1 cellular context compared by ENCODE assay signal in genomic region chr1:21749859-21750468, GRCh38.
TF ChIP-seq lines count a peak whose summit lies in the region.

No MANE protein-coding gene starts in this region.

TF ChIP-seq in K562, 482 proteins besides CTCF, POLR2A, EP300 and RAD21 (continued from another document and continues in another):
- TF ChIP-seq STAT6 (CRISPR knock-in tag; IDR thresholded peaks at IDR 0.05) (no peak), ZFPM2 (CRISPR knock-in tag; IDR thresholded peaks at IDR 0.05) (no peak), NCOA2 (IDR thresholded peaks at IDR 0.05; ENCODE audit: partially characterized antibody in 2 of 2) (no peak), MECOM (CRISPR knock-in tag; IDR thresholded peaks at IDR 0.05) (peak; percentile 93), ZNF146 (CRISPR knock-in tag; IDR thresholded peaks at IDR 0.05; ENCODE audit: unreplicated experiment) (no peak), ZNF134 (CRISPR knock-in tag; conservative IDR thresholded peaks at IDR 0.05) (no peak), HMGN3 (IDR thresholded peaks at IDR 0.05; ENCODE audit: borderline replicate concordance, extremely low read depth, insufficient read length, low read depth, low read length) (no peak), MEF2D (tag; conservative IDR thresholded peaks at IDR 0.05; ENCODE audit: low read depth) (peak; percentile 90), REST (CRISPR knock-in tag; IDR thresholded peaks at IDR 0.05; ENCODE audit: low read depth) (no peak), ILK (tag; IDR thresholded peaks at IDR 0.05; ENCODE audit: borderline replicate concordance, low read depth) (no peak), CREB3 (tag; conservative IDR thresholded peaks at IDR 0.05; ENCODE audit: low read depth) (no peak), MAFK (IDR thresholded peaks at IDR 0.05; ENCODE audit: low read length) (no peak), GABPB1 (CRISPR knock-in tag; IDR thresholded peaks at IDR 0.05) (no peak), ZNF551 (CRISPR knock-in tag; IDR thresholded peaks at IDR 0.05) (no peak), NFE2L1 (tag; IDR thresholded peaks at IDR 0.05; ENCODE audit: borderline replicate concordance, low read depth) (no peak), ZNF232 (CRISPR knock-in tag; IDR thresholded peaks at IDR 0.05) (no peak), GTF2F1 (IDR thresholded peaks at IDR 0.05; ENCODE audit: low read depth, low read length) (no peak), NFRKB (IDR thresholded peaks at IDR 0.05; ENCODE audit: low read depth) (no peak), POLR3G (IDR thresholded peaks at IDR 0.05; ENCODE audit: extremely low read depth, insufficient read length, insufficient replicate concordance) (no peak), VEZF1 (CRISPR knock-in tag; IDR thresholded peaks at IDR 0.05) (peak; percentile 58), EHMT2 (IDR thresholded peaks at IDR 0.05) (peak; percentile 70; the same call in 1 of the 2 replicates), ZNF174 (CRISPR knock-in tag; IDR thresholded peaks at IDR 0.05) (no peak), ZBTB11 (CRISPR knock-in tag; IDR thresholded peaks at IDR 0.05) (peak in 1 of 3 experiments; percentile 80; a peak in 2 of 6 replicates), MXI1 (IDR thresholded peaks at IDR 0.05; ENCODE audit: low read depth, low read length) (no peak), ATF1 (CRISPR knock-in tag; IDR thresholded peaks at IDR 0.05) (no peak), ATF1 (tag; IDR thresholded peaks at IDR 0.05) (peak; percentile 74), MAX (CRISPR knock-in tag; IDR thresholded peaks at IDR 0.05) (no peak; the same call in 1 of the 2 replicates), ZFP1 (CRISPR knock-in tag; IDR thresholded peaks at IDR 0.05) (no peak), MXD1 (CRISPR knock-in tag; IDR thresholded peaks at IDR 0.05; ENCODE audit: borderline replicate concordance, poor library complexity, severe bottlenecking) (no peak), HNRNPUL1 (IDR thresholded peaks at IDR 0.05; ENCODE audit: low read length) (no peak), SRSF9 (IDR thresholded peaks at IDR 0.05; ENCODE audit: borderline replicate concordance, low read depth, low read length) (no peak), USF2 (CRISPR knock-in tag; IDR thresholded peaks at IDR 0.05) (no peak), CEBPZ (IDR thresholded peaks at IDR 0.05; ENCODE audit: borderline replicate concordance, low read depth, low read length) (no peak), ZNF740 (CRISPR knock-in tag; IDR thresholded peaks at IDR 0.05) (no peak), ZNF740 (tag; IDR thresholded peaks at IDR 0.05) (no peak), PPARD (CRISPR knock-in tag; IDR thresholded peaks at IDR 0.05) (no peak), RFX1 (IDR thresholded peaks at IDR 0.05) (no peak), PTTG1 (tag; IDR thresholded peaks at IDR 0.05; ENCODE audit: low read depth) (no peak), ZNF77 (CRISPR knock-in tag; IDR thresholded peaks at IDR 0.05) (no peak), CBX5 (IDR thresholded peaks at IDR 0.05; ENCODE audit: borderline replicate concordance, low read depth) (no peak), BCOR (IDR thresholded peaks at IDR 0.05) (peak; percentile 62; the same call in 1 of the 2 replicates), CC2D1A (IDR thresholded peaks at IDR 0.05) (peak; percentile 80; the same call in 1 of the 2 replicates), THRB (CRISPR knock-in tag; conservative IDR thresholded peaks at IDR 0.05) (no peak), SREBF1 (IDR thresholded peaks at IDR 0.05; ENCODE audit: borderline replicate concordance, low read depth, low read length) (no peak), ZNF780A (CRISPR knock-in tag; IDR thresholded peaks at IDR 0.05) (no peak), GATA2 (CRISPR knock-in tag; IDR thresholded peaks at IDR 0.05) (peak; percentile 72), HMG20A (CRISPR knock-in tag; conservative IDR thresholded peaks at IDR 0.05) (no peak), MAZ (CRISPR knock-in tag; conservative IDR thresholded peaks at IDR 0.05 in 1 of 2, IDR thresholded peaks at IDR 0.05 in 1 of 2) (peak; percentile 37 to 80; a peak in 3 of 4 replicates)
